In genomic region chr11:78664606-78665005, GRCh38 we compare ENCODE assay signal across 23 cellular contexts.
DNase-seq lines count a peak whose midpoint lies in the region; ATAC-seq, FAIRE-seq and TF ChIP-seq lines count a peak whose summit lies in the region.
"Had no signal": no experiment of that assay in that cellular context is flagged by ENCODE, and none has a peak within 500 bp of the region (broad histone marks: within the 10 kb centered on the region; RNA-seq: fewer than 3 reads in every experiment).

No MANE protein-coding gene starts in this region.

- no peak overlapping the region for H3K4ac ChIP-seq in mesendoderm (ENCODE audit: low read depth, low read length)

- no peak overlapping the region for H4K5ac ChIP-seq in mesendoderm (ENCODE audit: low read length)

- H3K27ac ChIP-seq in mesendoderm (ENCODE audit: low read depth, low read length): no peak overlapping the region
- H3K27ac ChIP-seq: 22Rv1, RWPE1 had no signal

- H3K79me1 ChIP-seq in mesendoderm (ENCODE audit: low read length): no peaks in the 10 kb centered on the region

- H3K18ac ChIP-seq in mesendoderm (ENCODE audit: low read length): no peak overlapping the region

- DNase-seq in AG09309 (ENCODE audit: low read depth) (peak; percentile 27), HTR-8/SVneo (ENCODE audit: insufficient read length, low spot score) (peak; percentile 19), amniotic stem cell (lab: John Stamatoyannopoulos, UW) (peak; percentile 79), mesendoderm (peak; percentile 52), sciatic nerve (ENCODE audit: low spot score) (no peak), mucosa of descending colon (no peak)
- DNase-seq: BE2C, DMS153, DND-41, KBM-7, MG63, NCI-H2029, NCI-H446 treated with DMSO at 0.1 percent for 48 hours, NCI-H526, NCI-H82, SHP77 had no signal

- H3K23ac ChIP-seq in mesendoderm (ENCODE audit: low read length): no peak overlapping the region

- H3K4me1 ChIP-seq in mesendoderm (ENCODE audit: control insufficient read depth, low read depth, low read length): no peaks in the 10 kb centered on the region
- H3K4me1 ChIP-seq in mucosa of descending colon (ENCODE audit: low read depth): no peaks in the 10 kb centered on the region
- H3K4me1 ChIP-seq: BE2C had no signal

- no CpG with 5 or more reads among the region's 1 CpG for WGBS in mesendoderm (ENCODE audit: extremely low coverage, insufficient coverage, low lambda C conversion rate)

- ATAC-seq in GM18907 (IDR thresholded peaks at IDR 0.05; ENCODE audit: unreplicated experiment): no peak
- ATAC-seq in GM18873 (IDR thresholded peaks at IDR 0.05; ENCODE audit: low FRiP score, unreplicated experiment): no peak
- no peak for ATAC-seq in sciatic nerve
- no peak for ATAC-seq in mucosa of descending colon
- ATAC-seq: GM12878 had no signal

- no peak overlapping the region for H4K8ac ChIP-seq in mesendoderm (ENCODE audit: low read depth, low read length)

- H3K79me2 ChIP-seq in mesendoderm (ENCODE audit: control insufficient read depth, insufficient read depth, low read length): no peaks in the 10 kb centered on the region

- intact Hi-C loops in sciatic nerve (cut with DNase I): no loop called here
- intact Hi-C loops in mucosa of descending colon (cut with DNase I, micrococcal nuclease): no loop called here

- H3K4me2 ChIP-seq in mesendoderm (ENCODE audit: low read length): no peak overlapping the region

- no peak for FAIRE-seq in HTR-8/SVneo (lab: Jason Lieb, UNC)
- FAIRE-seq: G401.6, GM12878, H54 had no signal

- no peak overlapping the region for H2BK15ac ChIP-seq in mesendoderm (replicated peaks; ENCODE audit: low read depth)

- no peak overlapping the region for H2BK120ac ChIP-seq in mesendoderm (ENCODE audit: low read depth, low read length)

- H3K36me3 ChIP-seq in mesendoderm (ENCODE audit: control insufficient read depth, insufficient read depth, low read length): peaks cover 2% of the 10 kb centered on the region
- no peaks in the 10 kb centered on the region for H3K36me3 ChIP-seq in mucosa of descending colon (ENCODE audit: low read depth)
- H3K36me3 ChIP-seq: MG63 had no signal

- H3K9ac ChIP-seq in mesendoderm (ENCODE audit: low read length): no peak overlapping the region

- no peaks in the 10 kb centered on the region for H3K9me3 ChIP-seq in mucosa of descending colon
- H3K9me3 ChIP-seq: BE2C, MG63 had no signal

- H2BK5ac ChIP-seq in mesendoderm (ENCODE audit: low read length): no peak overlapping the region

- no peak overlapping the region for H3K4me3 ChIP-seq in AG09309 (ENCODE audit: control insufficient read depth, low read depth, low read length)
- no peak overlapping the region for H3K4me3 ChIP-seq in mesendoderm (ENCODE audit: low read length)
- H3K4me3 ChIP-seq in mucosa of descending colon: no peak overlapping the region
- H3K4me3 ChIP-seq: GM12878, MG63 had no signal

- TF ChIP-seq CTCF in AG09309 (IDR thresholded peaks at IDR 0.05; ENCODE audit: control insufficient read depth, insufficient read depth, low read depth, low read length, missing control alignments) (no peak), mucosa of descending colon (IDR thresholded peaks at IDR 0.05) (no peak)

- no peak overlapping the region for H2AK5ac ChIP-seq in mesendoderm (ENCODE audit: low read length)

- no peak overlapping the region for H3K56ac ChIP-seq in mesendoderm (ENCODE audit: low read length)

- no peaks in the 10 kb centered on the region for H3K27me3 ChIP-seq in mesendoderm (ENCODE audit: insufficient read depth, low read length, poor library complexity)
- H3K27me3 ChIP-seq: BE2C, MG63 had no signal

Comparison
In these comparisons a context has a peak if more than half of its experiments do, and no peak if none do; other contexts are left out.
1. DNase-seq: peak in AG09309 (single experiment), HTR-8/SVneo (single experiment), amniotic stem cell (single experiment) and mesendoderm (single experiment); none in sciatic nerve (single experiment) and mucosa of descending colon (0 of 3).